In the genomic region with DNA sequence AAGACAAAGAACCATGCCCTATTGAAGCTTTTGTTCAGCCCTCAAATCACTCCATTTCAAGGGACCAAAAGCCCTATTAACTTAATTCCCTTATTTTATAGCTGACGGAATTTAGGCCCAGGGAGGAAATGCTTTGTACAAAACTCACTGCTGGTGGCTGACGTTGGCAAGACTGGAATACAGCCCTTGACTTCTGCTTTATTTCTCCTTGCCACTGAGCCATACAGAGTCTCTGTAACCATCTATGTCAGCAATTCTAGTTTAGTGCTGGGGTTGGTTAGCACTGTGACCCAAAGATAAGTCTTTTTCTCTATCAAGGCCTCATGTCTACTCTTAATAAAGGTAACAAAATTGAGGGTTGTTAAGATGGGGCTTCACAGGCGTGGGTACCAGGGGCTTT, we compare ENCODE assay signal across 19 cellular contexts.
"Had no signal": no experiment of that assay in that cellular context is flagged by ENCODE, and none has a peak within 500 bp of the region (broad histone marks: within the 10 kb centered on the region; RNA-seq: fewer than 3 reads in every experiment).

No MANE protein-coding gene starts in this region.

- H3K4me1 ChIP-seq: testis, uterus had no signal

- H3K9me3 Mint-ChIP-seq: activated CD4-positive, alpha-beta T cell treated with anti-CD3 and anti-CD28 coated beads, Interleukin-2, amount 10 ng/mL, durations not matched to agents 7 days and 5 days; naive thymus-derived CD8-positive, alpha-beta T cell had no signal

- H3K27me3 Mint-ChIP-seq: activated CD4-positive, alpha-beta T cell treated with anti-CD3 and anti-CD28 coated beads, Interleukin-2, amount 10 ng/mL, durations not matched to agents 7 days and 5 days; naive thymus-derived CD8-positive, alpha-beta T cell; T-helper 17 cell had no signal

- ATAC-seq: mucosa of descending colon; naive thymus-derived CD8-positive, alpha-beta T cell; sciatic nerve; T-helper 17 cell had no signal

- H3K4me3 Mint-ChIP-seq: activated CD4-positive, alpha-beta T cell treated with anti-CD3 and anti-CD28 coated beads, Interleukin-2, amount 10 ng/mL, durations not matched to agents 7 days and 5 days; naive thymus-derived CD8-positive, alpha-beta T cell; T-helper 17 cell had no signal

- H3K27me3 ChIP-seq: testis, uterus had no signal

- H3K36me3 ChIP-seq: uterus had no signal

- H3K9me3 ChIP-seq: mucosa of descending colon, psoas muscle, testis, uterus had no signal

- H3K4me3 ChIP-seq: mucosa of descending colon, psoas muscle, testis, uterus had no signal

- DNase-seq: activated CD4-positive, alpha-beta T cell treated with anti-CD3 and anti-CD28 coated beads, Interleukin-2, amount 10 ng/mL, durations not matched to agents 7 days and 5 days; activated CD4-positive, CD25-positive, alpha-beta regulatory T cell; activated CD8-positive, alpha-beta memory T cell treated with anti-CD3 and anti-CD28 coated beads for 24 hours; activated naive CD4-positive, alpha-beta T cell treated with Interleukin-2 at 50 U/mL for 16 hours; central memory CD4-positive, alpha-beta T cell; cortex of kidney; effector memory CD4-positive, alpha-beta T cell; glutamatergic neuron; left cardiac atrium; mucosa of descending colon; naive thymus-derived CD8-positive, alpha-beta T cell; nucleus accumbens; psoas muscle; stimulated activated CD4-positive, alpha-beta T cell treated with anti-CD3 and anti-CD28 coated beads, Interleukin-2, amount 100 ng/mL, for 48 hours; stimulated activated naive CD4-positive, alpha-beta T cell treated with Interleukin-2 at 50 U/mL for 16 hours; T-helper 17 cell; testis; uterus had no signal

- H3K27ac Mint-ChIP-seq: activated CD4-positive, alpha-beta T cell treated with anti-CD3 and anti-CD28 coated beads, Interleukin-2, amount 10 ng/mL, durations not matched to agents 7 days and 5 days; naive thymus-derived CD8-positive, alpha-beta T cell; T-helper 17 cell had no signal

- H3K27ac ChIP-seq: psoas muscle, testis, uterus had no signal

- H3K4me1 Mint-ChIP-seq: activated CD4-positive, alpha-beta T cell treated with anti-CD3 and anti-CD28 coated beads, Interleukin-2, amount 10 ng/mL, durations not matched to agents 7 days and 5 days; naive thymus-derived CD8-positive, alpha-beta T cell had no signal
